9 cellular contexts compared by ENCODE assay signal in the genomic region with DNA sequence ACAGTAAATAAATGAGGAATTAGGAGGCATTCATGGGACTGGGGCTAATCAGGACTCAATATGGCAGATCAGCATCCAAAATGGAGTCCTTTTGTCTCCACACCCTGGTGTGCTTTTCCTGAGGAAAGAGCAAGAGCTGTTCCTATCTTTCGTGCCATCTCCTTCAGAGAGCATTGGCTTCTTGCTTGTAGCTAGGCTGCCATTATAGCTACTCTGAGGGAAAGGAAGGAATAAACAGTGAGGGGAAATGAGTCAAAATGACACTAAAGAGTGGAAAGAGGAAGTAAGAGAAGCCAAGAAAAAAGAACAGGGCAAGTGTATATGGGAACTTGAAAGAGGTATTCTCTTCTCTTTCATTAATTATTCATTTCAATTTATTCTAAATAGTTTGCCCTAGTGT.
DNase-seq lines count a peak whose midpoint lies in the region; ATAC-seq and FAIRE-seq lines count a peak whose summit lies in the region.
"Had no signal": no experiment of that assay in that cellular context is flagged by ENCODE, and none has a peak within 500 bp of the region (broad histone marks: within the 10 kb centered on the region; RNA-seq: fewer than 3 reads in every experiment).

No MANE protein-coding gene starts in this region.

- H3K36me3 ChIP-seq in ACC112 (ENCODE audit: insufficient read depth, low read length): no peaks in the 10 kb centered on the region

- H3K4me1 ChIP-seq in ACC112 (ENCODE audit: control insufficient read depth, insufficient read depth, low read length, unreplicated experiment): peaks cover 5% of the 10 kb centered on the region

- FAIRE-seq in GM19239 (lab: Jason Lieb, UNC): no peak

- H3K27ac ChIP-seq in ACC112 (ENCODE audit: low read depth, low read length): no peak overlapping the region

- H3K27me3 ChIP-seq in ACC112 (ENCODE audit: insufficient read depth, low read length): no peaks in the 10 kb centered on the region

- ATAC-seq in HG03064 (IDR thresholded peaks at IDR 0.05; ENCODE audit: low read depth, unreplicated experiment): peak; percentile 96
- ATAC-seq: activated T-helper 17 cell treated with anti-CD3 and anti-CD28 coated beads, Interleukin-2, amount 50 U/mL, for 72 hours had no signal

- H2AFZ ChIP-seq in ACC112 (ENCODE audit: low read length, unreplicated experiment): peak overlapping the region; percentile 24

- DNase-seq in GM19239 (ENCODE audit: insufficient read length, low spot score) (peak; percentile 18), SKM-1 (lab: John Stamatoyannopoulos, UW; ENCODE audit: unreplicated experiment) (peak; percentile 84), NCI-H510A treated with DMSO at 0.1 percent for 48 hours (lab: John Stamatoyannopoulos, UW) (no peak), SHP77 (lab: John Stamatoyannopoulos, UW) (no peak), midbrain (lab: John Stamatoyannopoulos, UW) (no peak), cortex of kidney (lab: John Stamatoyannopoulos, UW) (no peak)

- H3K4me3 ChIP-seq in ACC112 (ENCODE audit: low read depth, low read length): no peak overlapping the region

- H3K79me2 ChIP-seq in ACC112 (ENCODE audit: control insufficient read depth, insufficient read depth, low read length, unreplicated experiment): no peaks in the 10 kb centered on the region

Comparison
In these comparisons a context has a peak if more than half of its experiments do, and no peak if none do; other contexts are left out.
1. DNase-seq: peak in GM19239 (single experiment) and SKM-1 (single experiment); none in NCI-H510A treated with DMSO at 0.1 percent for 48 hours (single experiment), SHP77 (0 of 2), midbrain (single experiment) and cortex of kidney (single experiment).